16 cellular contexts compared by ENCODE assay signal in genomic region chr7:125136755-125137547, GRCh38.
A peak's percentile ranks its signal among the peaks of the same experiment; 100 is the strongest.
DNase-seq lines count a peak whose midpoint lies in the region; ATAC-seq and TF ChIP-seq lines count a peak whose summit lies in the region.
"Had no signal": no experiment of that assay in that cellular context is flagged by ENCODE, and none has a peak within 500 bp of the region (broad histone marks: within the 10 kb centered on the region; RNA-seq: fewer than 3 reads in every experiment).

No MANE protein-coding gene starts in this region.

- intact Hi-C loops in activated T-helper 1 cell treated with anti-CD3 and anti-CD28 coated beads, Interleukin-12 subunit alpha, Interleukin-12 subunit beta, Interleukin-2, Interleukin-4 antibody, amounts not matched to agents 30 ng/mL and 10 ng/mL and 1 ng/mL, durations not matched to agents 14 hours and 24 hours and 36 hours (cut with micrococcal nuclease): no loop called here
- intact Hi-C loops in activated CD8-positive, alpha-beta T cell treated with anti-CD3 and anti-CD28 coated beads for 36 hours (cut with micrococcal nuclease): no loop called here

- H2BK5ac ChIP-seq in mesenchymal stem cell (ENCODE audit: low read depth, low read length, poor library complexity, severe bottlenecking): no peak overlapping the region

- no peak overlapping the region for H3K27ac ChIP-seq in SK-N-SH (ENCODE audit: low read depth in 2 of 2, low read length in 1 of 2)
- H3K27ac ChIP-seq in epithelial cell of prostate: peak overlapping the region; percentile 80
- H3K27ac ChIP-seq in mesenchymal stem cell (ENCODE audit: low read length, poor library complexity, severe bottlenecking): no peak overlapping the region
- no peak overlapping the region for H3K27ac ChIP-seq in suprapubic skin

- no peaks in the 10 kb centered on the region for H3K27me3 Mint-ChIP-seq in activated T-helper 1 cell treated with anti-CD3 and anti-CD28 coated beads, Interleukin-12 subunit alpha, Interleukin-12 subunit beta, Interleukin-2, Interleukin-4 antibody, amounts not matched to agents 30 ng/mL and 10 ng/mL and 1 ng/mL, durations not matched to agents 14 hours and 24 hours and 36 hours (ENCODE audit: insufficient read depth)
- H3K27me3 Mint-ChIP-seq in activated CD8-positive, alpha-beta T cell treated with anti-CD3 and anti-CD28 coated beads for 36 hours: no peaks in the 10 kb centered on the region
- H3K27me3 Mint-ChIP-seq: activated naive CD8-positive, alpha-beta T cell treated with anti-CD3 and anti-CD28 coated beads, Interleukin-2, amount 10 ng/mL, durations not matched to agents 7 days and 5 days had no signal

- H3K23ac ChIP-seq in mesenchymal stem cell (ENCODE audit: low read length in 2 of 2): no peak overlapping the region

- no peak for ATAC-seq in activated CD8-positive, alpha-beta T cell treated with anti-CD3 and anti-CD28 coated beads for 36 hours
- ATAC-seq: activated T-cell treated with anti-CD3 and anti-CD28 coated beads, Interleukin-2, amount 50 U/mL, for 72 hours; left lobe of liver had no signal

- POLR2A ChIA-PET in SK-N-SH (lab: Yijun Ruan, JAX): no interaction called here
- POLR2A ChIA-PET in activated CD8-positive, alpha-beta T cell treated with anti-CD3 and anti-CD28 coated beads for 36 hours (lab: Charles Lee): no interaction called here

- no peaks in the 10 kb centered on the region for H3K9me3 ChIP-seq in SK-N-SH
- H3K9me3 ChIP-seq in mesenchymal stem cell (ENCODE audit: control insufficient read depth, low read length): no peaks in the 10 kb centered on the region
- H3K9me3 ChIP-seq in suprapubic skin: no peaks in the 10 kb centered on the region

- WGBS in SK-N-SH (ENCODE audit: low lambda C conversion rate): 36% methylated on average over 2 of the region's 2 CpGs
- no CpG with 5 or more reads among the region's 2 CpGs for WGBS in mesenchymal stem cell
- WGBS in suprapubic skin: 50% methylated on average over 2 of the region's 2 CpGs

- CTCF ChIA-PET in SK-N-SH (lab: Yijun Ruan, JAX): interaction anchor here (0.6 to 1.7 kb wide), 4 partner anchors 10 to 67 kb away, joined by 3 to 6 read pairs (median 3); no protein-coding TSS in a partner anchor
- CTCF ChIA-PET in activated CD8-positive, alpha-beta T cell treated with anti-CD3 and anti-CD28 coated beads for 36 hours (lab: Charles Lee): no interaction called here

- H3K4me2 ChIP-seq in SK-N-SH (peak overlapping the region; percentile 11), mesenchymal stem cell (ENCODE audit: low read length, poor library complexity, severe bottlenecking) (no peak overlapping the region)

- H3K27ac Mint-ChIP-seq in activated T-helper 1 cell treated with anti-CD3 and anti-CD28 coated beads, Interleukin-12 subunit alpha, Interleukin-12 subunit beta, Interleukin-2, Interleukin-4 antibody, amounts not matched to agents 30 ng/mL and 10 ng/mL and 1 ng/mL, durations not matched to agents 14 hours and 24 hours and 36 hours: no peak overlapping the region
- H3K27ac Mint-ChIP-seq in activated CD8-positive, alpha-beta T cell treated with anti-CD3 and anti-CD28 coated beads for 36 hours: no peak overlapping the region
- H3K27ac Mint-ChIP-seq: activated naive CD8-positive, alpha-beta T cell treated with anti-CD3 and anti-CD28 coated beads, Interleukin-2, amount 10 ng/mL, durations not matched to agents 7 days and 5 days; activated T-cell treated with anti-CD3 and anti-CD28 coated beads, Interleukin-2, amount 50 U/mL, for 72 hours had no signal

- H3K9ac ChIP-seq in SK-N-SH (no peak overlapping the region), mesenchymal stem cell (ENCODE audit: low read length) (no peak overlapping the region)

- H2AK5ac ChIP-seq in mesenchymal stem cell (ENCODE audit: low read length, severe bottlenecking): no peak overlapping the region

- H3K4me1 ChIP-seq in SK-N-SH (ENCODE audit: control insufficient read depth in 1 of 2, insufficient read depth in 2 of 2, low read depth in 1 of 2, low read length in 1 of 2) (no peaks in the 10 kb centered on the region; a peak in 1 of 4 replicates), mesenchymal stem cell (ENCODE audit: control insufficient read depth, insufficient read depth, low read depth, low read length) (no peaks in the 10 kb centered on the region), suprapubic skin (no peaks in the 10 kb centered on the region)

- TF ChIP-seq EP300 in SK-N-SH (IDR thresholded peaks at IDR 0.05; ENCODE audit: borderline replicate concordance in 1 of 2, low read depth in 1 of 2, low read length in 1 of 2) (no peak), suprapubic skin (IDR thresholded peaks at IDR 0.05) (no peak)

- H2BK120ac ChIP-seq in mesenchymal stem cell (ENCODE audit: low read depth, low read length): no peak overlapping the region

- no peak overlapping the region for H2BK15ac ChIP-seq in mesenchymal stem cell (ENCODE audit: low read depth, poor library complexity, severe bottlenecking)

- H3K4me3 Mint-ChIP-seq in activated T-helper 1 cell treated with anti-CD3 and anti-CD28 coated beads, Interleukin-12 subunit alpha, Interleukin-12 subunit beta, Interleukin-2, Interleukin-4 antibody, amounts not matched to agents 30 ng/mL and 10 ng/mL and 1 ng/mL, durations not matched to agents 14 hours and 24 hours and 36 hours: no peak overlapping the region
- H3K4me3 Mint-ChIP-seq in activated CD8-positive, alpha-beta T cell treated with anti-CD3 and anti-CD28 coated beads for 36 hours: no peak overlapping the region
- H3K4me3 Mint-ChIP-seq: activated naive CD8-positive, alpha-beta T cell treated with anti-CD3 and anti-CD28 coated beads, Interleukin-2, amount 10 ng/mL, durations not matched to agents 7 days and 5 days; activated T-cell treated with anti-CD3 and anti-CD28 coated beads, Interleukin-2, amount 50 U/mL, for 72 hours had no signal

- H3K4ac ChIP-seq in mesenchymal stem cell (ENCODE audit: low read depth in 1 of 2, low read length in 2 of 2): no peak overlapping the region

- no peaks in the 10 kb centered on the region for H3K9me3 Mint-ChIP-seq in activated T-helper 1 cell treated with anti-CD3 and anti-CD28 coated beads, Interleukin-12 subunit alpha, Interleukin-12 subunit beta, Interleukin-2, Interleukin-4 antibody, amounts not matched to agents 30 ng/mL and 10 ng/mL and 1 ng/mL, durations not matched to agents 14 hours and 24 hours and 36 hours
- H3K9me3 Mint-ChIP-seq in activated CD8-positive, alpha-beta T cell treated with anti-CD3 and anti-CD28 coated beads for 36 hours: no peaks in the 10 kb centered on the region
- H3K9me3 Mint-ChIP-seq: activated naive CD8-positive, alpha-beta T cell treated with anti-CD3 and anti-CD28 coated beads, Interleukin-2, amount 10 ng/mL, durations not matched to agents 7 days and 5 days had no signal

- no peak overlapping the region for H3K4me3 ChIP-seq in SK-N-SH (ENCODE audit: low read depth in 2 of 2, low read length in 1 of 2)
- H3K4me3 ChIP-seq in mesenchymal stem cell (ENCODE audit: insufficient read depth in 1 of 2, low read depth in 1 of 2, low read length in 2 of 2): peak overlapping the region in 1 of 2 experiments; percentile 33
- H3K4me3 ChIP-seq in suprapubic skin: no peak overlapping the region

- no peaks in the 10 kb centered on the region for H3K9me2 ChIP-seq in SK-N-SH

- H2AFZ ChIP-seq in SK-N-SH (ENCODE audit: low read depth): 0 out of 2 replicates have a peak overlapping the region, but pooled peaks have one; percentile 4
- H2AFZ ChIP-seq in mesenchymal stem cell (ENCODE audit: low read depth, low read length): no peak overlapping the region

- H3F3A ChIP-seq in SK-N-SH (replicated peaks; ENCODE audit: insufficient read depth): no peaks in the 10 kb centered on the region

- H3K36me3 ChIP-seq in SK-N-SH (replicated peaks in 1 of 2; ENCODE audit: control insufficient read depth in 1 of 2, insufficient read depth in 2 of 2, low read length in 1 of 2) (no peaks in the 10 kb centered on the region), mesenchymal stem cell (ENCODE audit: control insufficient read depth in 1 of 2, insufficient read depth in 2 of 2, low read depth in 1 of 2, low read length in 2 of 2) (no peaks in the 10 kb centered on the region), suprapubic skin (no peaks in the 10 kb centered on the region)

- no peak overlapping the region for H3K18ac ChIP-seq in mesenchymal stem cell (ENCODE audit: low read depth in 1 of 2, low read length in 2 of 2)

- H3K27me3 ChIP-seq in SK-N-SH (ENCODE audit: insufficient read depth) (no peaks in the 10 kb centered on the region), mesenchymal stem cell (ENCODE audit: control insufficient read depth in 1 of 2, insufficient read depth in 1 of 2, low read length in 2 of 2) (no peaks in the 10 kb centered on the region), suprapubic skin (no peaks in the 10 kb centered on the region)

- no peaks in the 10 kb centered on the region for H3K4me1 Mint-ChIP-seq in activated T-helper 1 cell treated with anti-CD3 and anti-CD28 coated beads, Interleukin-12 subunit alpha, Interleukin-12 subunit beta, Interleukin-2, Interleukin-4 antibody, amounts not matched to agents 30 ng/mL and 10 ng/mL and 1 ng/mL, durations not matched to agents 14 hours and 24 hours and 36 hours (ENCODE audit: low read depth)
- H3K4me1 Mint-ChIP-seq in activated CD8-positive, alpha-beta T cell treated with anti-CD3 and anti-CD28 coated beads for 36 hours (ENCODE audit: low read depth): no peaks in the 10 kb centered on the region
- H3K4me1 Mint-ChIP-seq: activated naive CD8-positive, alpha-beta T cell treated with anti-CD3 and anti-CD28 coated beads, Interleukin-2, amount 10 ng/mL, durations not matched to agents 7 days and 5 days had no signal

- H4K20me1 ChIP-seq in SK-N-SH (ENCODE audit: insufficient read depth): no peaks in the 10 kb centered on the region

- no peak overlapping the region for H4K91ac ChIP-seq in mesenchymal stem cell (ENCODE audit: low read length)

- H4K8ac ChIP-seq in mesenchymal stem cell (ENCODE audit: low read length): no peak overlapping the region

- no peak for TF ChIP-seq RAD21 in SK-N-SH (IDR thresholded peaks at IDR 0.05; ENCODE audit: low read length)

- TF ChIP-seq CTCF in SK-N-SH (IDR thresholded peaks at IDR 0.05) (no peak), suprapubic skin (IDR thresholded peaks at IDR 0.05) (no peak)
- TF ChIP-seq CTCF in activated CD8-positive, alpha-beta T cell treated with anti-CD3 and anti-CD28 coated beads for 36 hours (IDR thresholded peaks at IDR 0.05): no peak

- peak; percentile 42 for DNase-seq in HPDE6-E6E7 (ENCODE audit: extremely low spot score)
- no peak for DNase-seq in SK-N-SH
- DNase-seq in epithelial cell of prostate (ENCODE audit: low read depth, low spot score): peak; percentile 78
- DNase-seq in mesenchymal stem cell: peak; percentile 82
- no peak for DNase-seq in activated T-helper 1 cell treated with anti-CD3 and anti-CD28 coated beads, Interleukin-12 subunit alpha, Interleukin-12 subunit beta, Interleukin-2, Interleukin-4 antibody, amounts not matched to agents 30 ng/mL and 10 ng/mL and 1 ng/mL, durations not matched to agents 14 hours and 24 hours and 36 hours (ENCODE audit: low spot score)
- no peak for DNase-seq in suprapubic skin (ENCODE audit: low spot score in 2 of 2)
- DNase-seq in Kasumi-1 (lab: John Stamatoyannopoulos, UW): no peak
- DNase-seq in activated CD8-positive, alpha-beta T cell treated with anti-CD3 and anti-CD28 coated beads for 36 hours: no peak
- DNase-seq: activated naive CD8-positive, alpha-beta T cell treated with anti-CD3 and anti-CD28 coated beads, Interleukin-2, amount 10 ng/mL, durations not matched to agents 7 days and 5 days; activated T-cell treated with anti-CD3 and anti-CD28 coated beads, Interleukin-2, amount 50 U/mL, for 72 hours; Karpas-422; NCI-H1436 treated with DMSO at 0.1 percent for 48 hours; NCI-H345; posterior cingulate gyrus; stimulated activated CD4-positive, alpha-beta T cell treated with anti-CD3 and anti-CD28 coated beads, Interleukin-15, amount 100 ng/mL, for 24 hours had no signal

- no peak for TF ChIP-seq POLR2A in suprapubic skin (IDR thresholded peaks at IDR 0.05)

- H3K79me1 ChIP-seq in mesenchymal stem cell (replicated peaks; ENCODE audit: low read length, poor library complexity, severe bottlenecking): no peaks in the 10 kb centered on the region

- no peak overlapping the region for H3K14ac ChIP-seq in mesenchymal stem cell (ENCODE audit: low read length in 2 of 2)

- H2BK12ac ChIP-seq in mesenchymal stem cell (ENCODE audit: low read length in 2 of 2): no peak overlapping the region

- H3K36me3 Mint-ChIP-seq in activated T-helper 1 cell treated with anti-CD3 and anti-CD28 coated beads, Interleukin-12 subunit alpha, Interleukin-12 subunit beta, Interleukin-2, Interleukin-4 antibody, amounts not matched to agents 30 ng/mL and 10 ng/mL and 1 ng/mL, durations not matched to agents 14 hours and 24 hours and 36 hours (ENCODE audit: low read depth): no peaks in the 10 kb centered on the region
- no peaks in the 10 kb centered on the region for H3K36me3 Mint-ChIP-seq in activated CD8-positive, alpha-beta T cell treated with anti-CD3 and anti-CD28 coated beads for 36 hours (ENCODE audit: low read depth)
- H3K36me3 Mint-ChIP-seq: activated naive CD8-positive, alpha-beta T cell treated with anti-CD3 and anti-CD28 coated beads, Interleukin-2, amount 10 ng/mL, durations not matched to agents 7 days and 5 days had no signal

- no peaks in the 10 kb centered on the region for H3K79me2 ChIP-seq in SK-N-SH (ENCODE audit: insufficient read depth)

Comparison
In these comparisons a context has a peak if more than half of its experiments do, and no peak if none do; other contexts are left out.
1. DNase-seq: peak in HPDE6-E6E7 (single experiment), epithelial cell of prostate (single experiment) and mesenchymal stem cell (single experiment); none in SK-N-SH (single experiment), activated T-helper 1 cell treated with anti-CD3 and anti-CD28 coated beads, Interleukin-12 subunit alpha, Interleukin-12 subunit beta, Interleukin-2, Interleukin-4 antibody, amounts not matched to agents 30 ng/mL and 10 ng/mL and 1 ng/mL, durations not matched to agents 14 hours and 24 hours and 36 hours (single experiment), suprapubic skin (0 of 2), Kasumi-1 (0 of 2) and activated CD8-positive, alpha-beta T cell treated with anti-CD3 and anti-CD28 coated beads for 36 hours (single experiment).